ENCODE assay signal across 21 cellular contexts in the genomic region with DNA sequence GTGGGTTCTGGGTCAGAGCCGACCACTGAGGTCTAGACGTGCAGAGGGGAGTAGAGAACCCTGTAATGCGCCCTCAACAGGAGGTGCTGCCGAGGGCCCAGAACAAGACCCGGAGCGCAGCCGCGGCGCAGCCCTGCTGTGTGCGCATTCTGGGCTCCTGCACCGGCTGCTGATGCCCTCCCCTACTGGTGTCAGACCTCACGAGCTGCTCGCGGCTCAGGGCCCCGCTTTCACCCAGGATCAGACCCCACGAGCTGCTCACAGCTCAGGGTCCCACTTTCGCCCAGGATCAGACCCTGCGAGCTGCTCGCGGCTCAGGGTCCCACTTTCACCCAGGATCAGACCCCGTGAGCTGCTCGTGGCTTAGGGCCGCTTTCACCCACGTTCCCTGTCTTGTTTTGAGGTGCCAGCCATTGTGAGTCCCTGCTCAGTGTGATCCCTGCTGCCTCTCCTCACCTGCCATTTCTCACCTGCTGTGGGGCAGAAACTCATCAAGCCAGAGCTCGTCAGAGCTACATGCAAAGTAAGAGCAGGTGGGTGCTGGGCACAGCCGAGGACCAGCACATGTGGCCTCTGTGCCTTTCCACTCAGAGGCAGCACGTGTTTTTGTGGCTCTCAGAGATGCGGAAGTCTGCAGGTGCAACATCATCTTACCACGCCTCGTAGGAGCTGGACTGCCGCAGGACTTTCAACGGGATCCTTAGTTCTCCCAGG. TPM values are rescaled to one million over a fixed set of nuclear protein-coding genes. Genes with fewer than 3 reads are reported as not detected.
A peak's percentile ranks its signal among the peaks of the same experiment; 100 is the strongest.
DNase-seq lines count a peak whose midpoint lies in the region; ATAC-seq and TF ChIP-seq lines count a peak whose summit lies in the region.
"Had no signal": no experiment of that assay in that cellular context is flagged by ENCODE, and none has a peak within 500 bp of the region (broad histone marks: within the 10 kb centered on the region; RNA-seq: fewer than 3 reads in every experiment).

No MANE protein-coding gene starts in this region.

- H3K9me3 Mint-ChIP-seq in stimulated activated naive CD8-positive, alpha-beta T cell treated with anti-CD3 and anti-CD28 coated beads, Interleukin-15, amount 100 ng/mL, for 72 hours: no peaks in the 10 kb centered on the region
- no peaks in the 10 kb centered on the region for H3K9me3 Mint-ChIP-seq in endothelial cell (ENCODE audit: unreplicated experiment)
- H3K9me3 Mint-ChIP-seq: activated T-helper 17 cell treated with anti-CD3 and anti-CD28 coated beads, Interleukin-2, amount 50 U/mL, for 72 hours; CD4-positive, alpha-beta T cell; T-helper 1 cell treated with Interleukin-12 subunit alpha and Interleukin-12 subunit beta and Interleukin-4 antibody, amounts not matched to agents 30 μg/mL and 1 μg/mL, for 36 hours had no signal

- no peak for ATAC-seq in stimulated activated naive CD8-positive, alpha-beta T cell treated with anti-CD3 and anti-CD28 coated beads, Interleukin-15, amount 100 ng/mL, for 72 hours
- ATAC-seq in stimulated activated naive CD8-positive, alpha-beta T cell treated with anti-CD3 and anti-CD28 coated beads, Interleukin-15, Interleukin-2, amounts not matched to agents 100 U/mL and 50 U/mL, for 24 hours: no peak
- ATAC-seq in HG02981 (IDR thresholded peaks at IDR 0.05; ENCODE audit: unreplicated experiment): no peak
- ATAC-seq: heart left ventricle; naive thymus-derived CD4-positive, alpha-beta T cell; pancreas had no signal

- TF ChIP-seq CTCF in endothelial cell (IDR thresholded peaks at IDR 0.05; ENCODE audit: unreplicated experiment): no peak

- peak overlapping the region; percentile 7 to 88 for H3K27ac Mint-ChIP-seq in stimulated activated naive CD8-positive, alpha-beta T cell treated with anti-CD3 and anti-CD28 coated beads, Interleukin-15, amount 100 ng/mL, for 72 hours
- peak overlapping the region; percentile 67 for H3K27ac Mint-ChIP-seq in endothelial cell (ENCODE audit: unreplicated experiment)
- H3K27ac Mint-ChIP-seq: CD4-positive, alpha-beta T cell; T-helper 1 cell treated with Interleukin-12 subunit alpha and Interleukin-12 subunit beta and Interleukin-4 antibody, amounts not matched to agents 30 μg/mL and 1 μg/mL, for 36 hours had no signal

- H3K36me3 Mint-ChIP-seq in endothelial cell (ENCODE audit: low read depth, unreplicated experiment): peaks cover 28% of the 10 kb centered on the region

- H3K4me1 Mint-ChIP-seq in stimulated activated naive CD8-positive, alpha-beta T cell treated with anti-CD3 and anti-CD28 coated beads, Interleukin-15, amount 100 ng/mL, for 72 hours: peaks cover 26% of the 10 kb centered on the region
- peaks cover 8% of the 10 kb centered on the region for H3K4me1 Mint-ChIP-seq in endothelial cell (ENCODE audit: unreplicated experiment)
- H3K4me1 Mint-ChIP-seq: activated T-helper 17 cell treated with anti-CD3 and anti-CD28 coated beads, Interleukin-2, amount 50 U/mL, for 72 hours had no signal

- DNase-seq in stimulated activated naive CD8-positive, alpha-beta T cell treated with anti-CD3 and anti-CD28 coated beads, Interleukin-15, amount 100 ng/mL, for 72 hours: no peak
- DNase-seq in stimulated activated naive CD8-positive, alpha-beta T cell treated with anti-CD3 and anti-CD28 coated beads, Interleukin-15, Interleukin-2, amounts not matched to agents 100 U/mL and 50 U/mL, for 24 hours: no peak
- DNase-seq in NCI-H526 (lab: John Stamatoyannopoulos, UW) (peak; percentile 79 to 90), endothelial cell (ENCODE audit: low spot score) (no peak), iPS-NIHi7 (ENCODE audit: extremely low spot score) (no peak), GF-D8 (lab: John Stamatoyannopoulos, UW) (no peak)
- DNase-seq: activated CD4-positive, alpha-beta T cell treated with anti-CD3 and anti-CD28 coated beads, Interleukin-2, amount 50 U/mL, for 1 hour; CD4-positive, alpha-beta T cell; DMS153; KG1; naive thymus-derived CD4-positive, alpha-beta T cell; NCI-H226; sigmoid colon; stimulated activated CD4-positive, alpha-beta T cell treated with anti-CD3 and anti-CD28 coated beads, Interleukin-15, amount 100 ng/mL, for 24 hours had no signal

- no peak overlapping the region for H3K4me3 Mint-ChIP-seq in stimulated activated naive CD8-positive, alpha-beta T cell treated with anti-CD3 and anti-CD28 coated beads, Interleukin-15, amount 100 ng/mL, for 72 hours
- H3K4me3 Mint-ChIP-seq in endothelial cell (ENCODE audit: unreplicated experiment): peak overlapping the region; percentile 67
- H3K4me3 Mint-ChIP-seq: activated T-helper 17 cell treated with anti-CD3 and anti-CD28 coated beads, Interleukin-2, amount 50 U/mL, for 72 hours; CD4-positive, alpha-beta T cell; T-helper 1 cell treated with Interleukin-12 subunit alpha and Interleukin-12 subunit beta and Interleukin-4 antibody, amounts not matched to agents 30 μg/mL and 1 μg/mL, for 36 hours had no signal

- H3K27me3 Mint-ChIP-seq in stimulated activated naive CD8-positive, alpha-beta T cell treated with anti-CD3 and anti-CD28 coated beads, Interleukin-15, amount 100 ng/mL, for 72 hours: no peaks in the 10 kb centered on the region
- H3K27me3 Mint-ChIP-seq in endothelial cell (ENCODE audit: unreplicated experiment): peaks cover 12% of the 10 kb centered on the region
- H3K27me3 Mint-ChIP-seq: activated T-helper 17 cell treated with anti-CD3 and anti-CD28 coated beads, Interleukin-2, amount 50 U/mL, for 72 hours; CD4-positive, alpha-beta T cell; naive thymus-derived CD4-positive, alpha-beta T cell had no signal

RNA-seq across cellular contexts. Expression of a gene that starts 47.0 kb away (rescaled TPM):
- 1.5 TPM for total RNA-seq in endothelial cell (ENCODE audit: unreplicated experiment)
- total RNA-seq: SJSA1, vagina had no signal

Comparison
In these comparisons a context has a peak if more than half of its experiments do, and no peak if none do; other contexts are left out.
1. DNase-seq: peak in NCI-H526 (2 of 2); none in stimulated activated naive CD8-positive, alpha-beta T cell treated with anti-CD3 and anti-CD28 coated beads, Interleukin-15, amount 100 ng/mL, for 72 hours (0 of 2), stimulated activated naive CD8-positive, alpha-beta T cell treated with anti-CD3 and anti-CD28 coated beads, Interleukin-15, Interleukin-2, amounts not matched to agents 100 U/mL and 50 U/mL, for 24 hours (single experiment), endothelial cell (single experiment), iPS-NIHi7 (single experiment) and GF-D8 (single experiment).